Comparison of ENCODE assay signal across 30 cellular contexts in genomic region chr16:89179148-89179484, GRCh38. TPM values are rescaled to one million over a fixed set of nuclear protein-coding genes. Genes with fewer than 3 reads are reported as not detected.
"Had no signal": no experiment of that assay in that cellular context is flagged by ENCODE, and none has a peak within 500 bp of the region (broad histone marks: within the 10 kb centered on the region; RNA-seq: fewer than 3 reads in every experiment).

No MANE protein-coding gene starts in this region.

- H3K4me3 ChIP-seq: esophagus squamous epithelium, gastrocnemius medialis, heart right ventricle, left lung, lower lobe of right lung, mucosa of descending colon had no signal

- H3K4me1 ChIP-seq: heart right ventricle, left lung, lower lobe of right lung had no signal

- H3K27me3 ChIP-seq: gastrocnemius medialis had no signal

- H3K36me3 ChIP-seq: esophagus squamous epithelium, heart right ventricle, left lung, lower lobe of right lung had no signal

- H3K9me3 ChIP-seq: esophagus squamous epithelium, gastrocnemius medialis, heart right ventricle, left lung, lower lobe of right lung, mucosa of descending colon had no signal

- ATAC-seq: effector memory CD8-positive, alpha-beta T cell; gastrocnemius medialis; heart right ventricle; left cardiac atrium; left lung; left ventricle myocardium superior; lower lobe of right lung; mucosa of descending colon had no signal

- DNase-seq: cortex of kidney; effector CD8-positive, alpha-beta T cell; effector memory CD8-positive, alpha-beta T cell; endodermal cell; erythroblast; esophagus squamous epithelium; foreskin fibroblast; foreskin melanocyte; gastrocnemius medialis; glutamatergic neuron; head of caudate nucleus; heart right ventricle; hippocampal formation; left cardiac atrium; left ventricle myocardium superior; lower lobe of right lung; mesenchymal stem cell; mucosa of descending colon; naive B cell had no signal

- FAIRE-seq: endometrium, islet of Langerhans, keratinocyte had no signal

- H3K27ac ChIP-seq: epithelial cell of prostate, esophagus squamous epithelium, gastrocnemius medialis, heart right ventricle, left lung, lower lobe of right lung had no signal

RNA-seq across cellular contexts. Expression of gene CDH15, which starts 7.6 kb away (rescaled TPM):
- total RNA-seq: esophagus mucosa, esophagus squamous epithelium, left ventricle myocardium superior, lower leg skin, mesenteric fat pad, mucosa of descending colon had no signal
- polyA plus RNA-seq: keratinocyte had no signal

RNA-seq across cellular contexts. Expression of gene SLC22A31, which starts 21.2 kb away (rescaled TPM):
- total RNA-seq: esophagus mucosa, esophagus squamous epithelium, gastrocnemius medialis, glomerular endothelial cell, left ventricle myocardium superior, lung microvascular endothelial cell, myocyte had no signal
- polyA plus RNA-seq: keratinocyte had no signal
